17 cellular contexts compared by ENCODE assay signal in genomic region chr20:34368547-34368946, GRCh38. TPM values are rescaled to one million over a fixed set of nuclear protein-coding genes. Genes with fewer than 3 reads are reported as not detected.
DNase-seq lines count a peak whose midpoint lies in the region; ATAC-seq, FAIRE-seq and TF ChIP-seq lines count a peak whose summit lies in the region.
"Had no signal": no experiment of that assay in that cellular context is flagged by ENCODE, and none has a peak within 500 bp of the region (broad histone marks: within the 10 kb centered on the region; RNA-seq: fewer than 3 reads in every experiment).

No MANE protein-coding gene starts in this region.

- no peak for FAIRE-seq in A549 (lab: Jason Lieb, UNC)

- no peaks in the 10 kb centered on the region for H3K27me3 ChIP-seq in heart right ventricle
- H3K27me3 ChIP-seq: BLaER1 treated with 17β-estradiol and CSF1 and Interleukin-3, amounts not matched to agents 10 nM and 100 nM had no signal

- DNase-seq in A549 (ENCODE audit: low read depth in 1 of 2, low spot score in 1 of 2) (peak in 1 of 2 experiments; percentile 32), Calu3 (no peak), iris pigment epithelial cell (ENCODE audit: low read depth) (peak; percentile 28), heart right ventricle (no peak), ecto neural progenitor cell (ENCODE audit: low spot score) (no peak), nucleus accumbens (lab: John Stamatoyannopoulos, UW) (no peak)
- no peak for DNase-seq in activated naive CD8-positive, alpha-beta T cell treated with anti-CD3 and anti-CD28 coated beads for 36 hours
- DNase-seq in stimulated activated CD4-positive, alpha-beta T cell treated with anti-CD3 and anti-CD28 coated beads, Interleukin-4, amount 100 ng/mL, for 1 hour = no peak
- DNase-seq: activated CD4-positive, alpha-beta T cell treated with anti-CD3 and anti-CD28 coated beads, Interleukin-2, amount 50 U/mL, for 4 hours; cortex of kidney; KBM-7; NCI-H1417; stimulated activated CD4-positive, alpha-beta T cell treated with anti-CD3 and anti-CD28 coated beads, Interleukin-4, amount 100 ng/mL, for 24 hours had no signal

- no peak overlapping the region for H3K4me3 ChIP-seq in A549
- no peak overlapping the region for H3K4me3 ChIP-seq in heart right ventricle
- H3K4me3 ChIP-seq: BLaER1 treated with 17β-estradiol and CSF1 and Interleukin-3, amounts not matched to agents 10 nM and 100 nM had no signal

- no peaks in the 10 kb centered on the region for H3K27me3 Mint-ChIP-seq in Calu3 (ENCODE audit: unreplicated experiment)
- H3K27me3 Mint-ChIP-seq in activated naive CD8-positive, alpha-beta T cell treated with anti-CD3 and anti-CD28 coated beads for 36 hours = no peaks in the 10 kb centered on the region
- H3K27me3 Mint-ChIP-seq: activated naive CD4-positive, alpha-beta T cell treated with anti-CD3 and anti-CD28 coated beads, Interleukin-2, amount 50 U/mL, for 24 hours; stimulated activated naive CD8-positive, alpha-beta T cell treated with anti-CD3 and anti-CD28 coated beads, Interleukin-15, Interleukin-2, amounts not matched to agents 100 ng/mL and 50 ng/mL, for 24 hours had no signal

- H3K4me3 Mint-ChIP-seq in Calu3 (ENCODE audit: low read depth, unreplicated experiment) = no peak overlapping the region
- no peak overlapping the region for H3K4me3 Mint-ChIP-seq in activated naive CD8-positive, alpha-beta T cell treated with anti-CD3 and anti-CD28 coated beads for 36 hours
- H3K4me3 Mint-ChIP-seq: activated naive CD4-positive, alpha-beta T cell treated with anti-CD3 and anti-CD28 coated beads, Interleukin-2, amount 50 U/mL, for 24 hours; stimulated activated naive CD8-positive, alpha-beta T cell treated with anti-CD3 and anti-CD28 coated beads, Interleukin-15, Interleukin-2, amounts not matched to agents 100 ng/mL and 50 ng/mL, for 24 hours had no signal

- no peak overlapping the region for H3K4me2 ChIP-seq in A549
- H3K4me2 ChIP-seq: BLaER1 treated with 17β-estradiol and CSF1 and Interleukin-3, amounts not matched to agents 10 nM and 100 nM had no signal

- POLR2A ChIA-PET in A549 (lab: Yijun Ruan, JAX) = interaction anchor here (0.6 kb wide), 1 partner anchor 40 kb away, joined by 4 read pairs; no protein-coding TSS in a partner anchor

- H3K36me3 ChIP-seq in heart right ventricle = peaks cover 0 to 52% (median 14%) of the 10 kb centered on the region in 9 donors

- intact Hi-C loops in Calu3 (cut with micrococcal nuclease; ENCODE audit: unreplicated experiment) (no loop called here), heart right ventricle (cut with DNase I) (loop anchor here in 1 of 10 donors (5.0 kb wide), 1 partner anchor 1289 kb away; no protein-coding TSS in a partner anchor)

- TF ChIP-seq POLR2A in A549 (IDR thresholded peaks at IDR 0.05; ENCODE audit: low read length) = no peak

- peaks cover 42% of the 10 kb centered on the region for H3K4me1 Mint-ChIP-seq in Calu3 (ENCODE audit: low read depth, unreplicated experiment)
- peaks cover 39% of the 10 kb centered on the region for H3K4me1 Mint-ChIP-seq in activated naive CD8-positive, alpha-beta T cell treated with anti-CD3 and anti-CD28 coated beads for 36 hours

- peaks cover 63% of the 10 kb centered on the region for H3K36me3 Mint-ChIP-seq in Calu3 (ENCODE audit: insufficient read depth, unreplicated experiment)
- peaks cover 48% of the 10 kb centered on the region for H3K36me3 Mint-ChIP-seq in activated naive CD8-positive, alpha-beta T cell treated with anti-CD3 and anti-CD28 coated beads for 36 hours

- H3K9me3 ChIP-seq in A549 (no peaks in the 10 kb centered on the region), heart right ventricle (no peaks in the 10 kb centered on the region)
- H3K9me3 ChIP-seq: BLaER1 treated with 17β-estradiol and CSF1 and Interleukin-3, amounts not matched to agents 10 nM and 100 nM had no signal

- BruUV-seq in Calu3 (replicated peaks; lab: Mats Ljungman, UMichigan) = no TSS peak

- H3K27ac Mint-ChIP-seq in Calu3 (ENCODE audit: unreplicated experiment) = peak overlapping the region; percentile 40
- H3K27ac Mint-ChIP-seq in activated naive CD8-positive, alpha-beta T cell treated with anti-CD3 and anti-CD28 coated beads for 36 hours = peak overlapping the region; percentile 13
- H3K27ac Mint-ChIP-seq: activated naive CD4-positive, alpha-beta T cell treated with anti-CD3 and anti-CD28 coated beads, Interleukin-2, amount 50 U/mL, for 24 hours; stimulated activated naive CD8-positive, alpha-beta T cell treated with anti-CD3 and anti-CD28 coated beads, Interleukin-15, Interleukin-2, amounts not matched to agents 100 ng/mL and 50 ng/mL, for 24 hours had no signal

- ATAC-seq in A549 = peak in 1 of 2 experiments; percentile 68; a peak in 3 of 6 replicates
- no peak for ATAC-seq in heart right ventricle
- ATAC-seq: Panc1 had no signal

- H3K4me1 ChIP-seq in A549 = peaks cover 24% of the 10 kb centered on the region
- peaks cover 0 to 48% (median 36%) of the 10 kb centered on the region in 9 donors for H3K4me1 ChIP-seq in heart right ventricle

- H3K9me3 Mint-ChIP-seq in Calu3 (ENCODE audit: low read depth, unreplicated experiment) = no peaks in the 10 kb centered on the region
- no peaks in the 10 kb centered on the region for H3K9me3 Mint-ChIP-seq in activated naive CD8-positive, alpha-beta T cell treated with anti-CD3 and anti-CD28 coated beads for 36 hours
- H3K9me3 Mint-ChIP-seq: activated naive CD4-positive, alpha-beta T cell treated with anti-CD3 and anti-CD28 coated beads, Interleukin-2, amount 50 U/mL, for 24 hours; stimulated activated naive CD8-positive, alpha-beta T cell treated with anti-CD3 and anti-CD28 coated beads, Interleukin-15, Interleukin-2, amounts not matched to agents 100 ng/mL and 50 ng/mL, for 24 hours had no signal

- WGBS in A549 (ENCODE audit: missing lambda C conversion rate) = 84% methylated on average over 4 of the region's 4 CpGs
- WGBS in heart right ventricle, 2 donors = 66 to 71% methylated on average over 4 of the region's 4 CpGs

- TF ChIP-seq EP300 in A549 (IDR thresholded peaks at IDR 0.05) = no peak

- TF ChIP-seq CTCF in A549 (IDR thresholded peaks at IDR 0.05) = no peak
- no peak for TF ChIP-seq CTCF in Calu3 (IDR thresholded peaks at IDR 0.05; ENCODE audit: unreplicated experiment)
- TF ChIP-seq CTCF in heart right ventricle (IDR thresholded peaks at IDR 0.05) = no peak

- CTCF ChIA-PET in A549 (lab: Yijun Ruan, JAX) = interaction anchor here (0.5 to 8.8 kb wide), 3 partner anchors 10 to 56 kb away, joined by 4 to 77 read pairs (median 5); no protein-coding TSS in a partner anchor
- CTCF ChIA-PET in Calu3 (lab: Charles Lee) = interaction anchor here (0.9 kb wide), 1 partner anchor 56 kb away, joined by 5 read pairs; no protein-coding TSS in a partner anchor

- no peak for TF ChIP-seq RAD21 in A549 (conservative IDR thresholded peaks at IDR 0.05 in 1 of 2, IDR thresholded peaks at IDR 0.05 in 1 of 2)

- H3K27ac ChIP-seq in A549 (no peak overlapping the region), heart right ventricle (no peak overlapping the region)
- H3K27ac ChIP-seq: BLaER1 treated with 17β-estradiol and CSF1 and Interleukin-3, amounts not matched to agents 10 nM and 100 nM had no signal

TF ChIP-seq in A549, 52 proteins besides CTCF, POLR2A, EP300 and RAD21:
- TF ChIP-seq TFCP2L1 (CRISPR knock-in tag; IDR thresholded peaks at IDR 0.05) (no peak), REST (IDR thresholded peaks at IDR 0.05) (no peak), MAFK (IDR thresholded peaks at IDR 0.05; ENCODE audit: partially characterized antibody) (peak; percentile 66)

RNA-seq across cellular contexts. Expression of gene ITCH, which starts 5.5 kb away (rescaled TPM):
- 23.9 and 27.5 TPM in 2 replicates for polyA plus RNA-seq in A549 (2011; rRNA removed)
- 3.2 and 4.1 TPM in 2 replicates for polyA plus RNA-seq in A549 (2012; cell fraction: cytosol; rRNA removed)
- 2.3 and 4.6 TPM in 2 replicates for polyA plus RNA-seq in A549 (2012; cell fraction: nucleus; rRNA removed)
- 24.4 to 25.0 TPM (median 24.4 TPM) in 3 replicates for polyA plus RNA-seq in A549 (2017; fragmentation: RNase III; extraction: RNeasy Plus Mini Kit Qiagen cat#74134 plus additional on column Dnase treatment)
- 23.8 and 38.5 TPM in 2 replicates for polyA minus RNA-seq in A549 (2011; rRNA and poly(A)+ RNA removed)
- 90.1 and 91.6 TPM in 2 replicates for total RNA-seq in Calu3 (2022)
- total RNA-seq in activated naive CD8-positive, alpha-beta T cell treated with anti-CD3 and anti-CD28 coated beads for 36 hours = 10 to 100 TPM; 45.1 to 55.2 TPM
- 10 to 100 TPM; 34.1 to 47.5 (median 39.6) TPM for total RNA-seq in heart right ventricle
- 1 to 10 TPM; 6.7 to 7.7 TPM for polyA plus RNA-seq in heart right ventricle
